Comparison of ENCODE assay signal across 15 cellular contexts in the genomic region with DNA sequence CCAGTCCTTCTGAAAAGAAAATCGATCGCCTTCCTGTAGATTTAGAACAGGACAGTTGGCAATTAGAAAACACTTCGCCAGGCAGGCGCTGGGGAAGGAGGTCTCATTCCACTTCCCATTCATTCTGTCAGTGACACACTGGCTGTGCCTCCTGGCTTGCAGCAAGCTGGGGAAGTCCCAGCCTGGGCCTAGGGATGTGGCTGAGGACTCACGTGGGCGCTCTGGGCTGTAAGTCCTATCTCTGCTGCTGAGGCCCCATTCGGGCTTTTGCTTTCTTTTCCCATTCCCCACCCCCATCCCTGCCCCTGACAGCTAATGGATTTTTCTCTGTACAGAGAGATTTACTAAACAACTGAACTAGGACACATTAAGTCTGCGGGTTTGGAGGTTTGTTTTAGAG.
A peak's percentile ranks its signal among the peaks of the same experiment; 100 is the strongest.
DNase-seq lines count a peak whose midpoint lies in the region; ATAC-seq and TF ChIP-seq lines count a peak whose summit lies in the region.
"Had no signal": no experiment of that assay in that cellular context is flagged by ENCODE, and none has a peak within 500 bp of the region (broad histone marks: within the 10 kb centered on the region; RNA-seq: fewer than 3 reads in every experiment).

No MANE protein-coding gene starts in this region.

- H3K4me1 ChIP-seq in left lung (no peaks in the 10 kb centered on the region), transverse colon (no peaks in the 10 kb centered on the region)
- H3K4me1 ChIP-seq: colonic mucosa had no signal

- H3K4me3 ChIP-seq in left lung (no peak overlapping the region), transverse colon (no peak overlapping the region)
- H3K4me3 ChIP-seq: colonic mucosa had no signal

- H3K4me1 Mint-ChIP-seq in activated naive CD4-positive, alpha-beta T cell treated with anti-CD3 and anti-CD28 coated beads for 36 hours (ENCODE audit: low read depth), result no peaks in the 10 kb centered on the region
- H3K4me1 Mint-ChIP-seq: H9 had no signal

- H3K9me3 ChIP-seq in left lung (no peaks in the 10 kb centered on the region), transverse colon (no peaks in the 10 kb centered on the region)
- H3K9me3 ChIP-seq: colonic mucosa, SK-N-SH had no signal

- TF ChIP-seq EP300 in transverse colon (IDR thresholded peaks at IDR 0.05; ENCODE audit: low read depth), result no peak

- TF ChIP-seq CTCF in left lung (IDR thresholded peaks at IDR 0.05) (no peak), transverse colon (IDR thresholded peaks at IDR 0.05) (no peak)

- H3K36me3 ChIP-seq in left lung (no peaks in the 10 kb centered on the region), transverse colon (no peaks in the 10 kb centered on the region)
- H3K36me3 ChIP-seq: colonic mucosa had no signal

- peak; percentile 70 for ATAC-seq in left lung
- ATAC-seq in HG03039 (IDR thresholded peaks at IDR 0.05; ENCODE audit: unreplicated experiment), result no peak

- WGBS in transverse colon (ENCODE audit: low coverage in 1 of 2), 2 donors, result 29 to 60% methylated on average over 2 to 8 of the region's 8 CpGs

- intact Hi-C loops in activated naive CD4-positive, alpha-beta T cell treated with anti-CD3 and anti-CD28 coated beads for 36 hours (cut with micrococcal nuclease), result no loop called here
- intact Hi-C loops in left lung (cut with DNase I) (no loop called here), transverse colon (cut with DNase I; ENCODE audit: low total_unique reads) (no loop called here)

- H3K4me3 Mint-ChIP-seq in activated naive CD4-positive, alpha-beta T cell treated with anti-CD3 and anti-CD28 coated beads for 36 hours, result no peak overlapping the region
- H3K4me3 Mint-ChIP-seq: H9 had no signal

- CTCF ChIA-PET in activated naive CD4-positive, alpha-beta T cell treated with anti-CD3 and anti-CD28 coated beads for 36 hours (lab: Charles Lee), result no interaction called here

- TF ChIP-seq POLR2A in transverse colon (IDR thresholded peaks at IDR 0.05), result no peak

- DNase-seq in activated naive CD4-positive, alpha-beta T cell treated with anti-CD3 and anti-CD28 coated beads for 36 hours, result peak; percentile 8
- no peak for DNase-seq in activated naive CD4-positive, alpha-beta T cell treated with anti-CD3 and anti-CD28 coated beads, Interleukin-2, amount 50 U/mL, for 16 hours
- DNase-seq in amygdala (lab: John Stamatoyannopoulos, UW) (peak in 31 of 56 donors; percentile 2 to 54 (median 20)), left lung (peak in 1 of 2 donors; percentile 35), transverse colon (peak; percentile 14)
- no peak for DNase-seq in NK-92 treated with Interleukin-12 subunit alpha and Interleukin-12 subunit beta, amount 100 ng/mL, for 24 hours (lab: John Stamatoyannopoulos, UW)
- DNase-seq in activated effector memory CD4-positive, alpha-beta T cell treated with Interleukin-2 at 50 U/mL for 16 hours, result no peak
- DNase-seq: activated T-cell treated with anti-CD3 and anti-CD28 coated beads for 4 hours, amniotic stem cell, colonic mucosa, H9, mammary epithelial cell, NCI-H2107, SK-N-SH had no signal

- H3K36me3 Mint-ChIP-seq in activated naive CD4-positive, alpha-beta T cell treated with anti-CD3 and anti-CD28 coated beads for 36 hours (ENCODE audit: low read depth), result no peaks in the 10 kb centered on the region

- H3K27ac ChIP-seq in left lung (no peak overlapping the region), transverse colon (no peak overlapping the region)
- H3K27ac ChIP-seq: colonic mucosa had no signal

- H3K27me3 ChIP-seq in left lung (peaks cover 0 to 86% of the 10 kb centered on the region in 2 donors), transverse colon (peaks cover 9% of the 10 kb centered on the region)
- H3K27me3 ChIP-seq: colonic mucosa had no signal

- no peaks in the 10 kb centered on the region for H3K9me3 Mint-ChIP-seq in activated naive CD4-positive, alpha-beta T cell treated with anti-CD3 and anti-CD28 coated beads for 36 hours
- H3K9me3 Mint-ChIP-seq: H9 had no signal

- in situ Hi-C loops in transverse colon (cut with MboI; ENCODE audit: low pct_ligation_motif_present in 1 of 4, low pct_unique_long_range_greater_than_20kb in 1 of 4, low sequenced_read_pairs in 3 of 4), result no loop called here

- H3K27me3 Mint-ChIP-seq in activated naive CD4-positive, alpha-beta T cell treated with anti-CD3 and anti-CD28 coated beads for 36 hours (ENCODE audit: low read depth), result peaks cover 24% of the 10 kb centered on the region

- no peak overlapping the region for H3K27ac Mint-ChIP-seq in activated naive CD4-positive, alpha-beta T cell treated with anti-CD3 and anti-CD28 coated beads for 36 hours
- H3K27ac Mint-ChIP-seq: H9 had no signal

Comparison
In these comparisons a context has a peak if more than half of its experiments do, and no peak if none do; other contexts are left out.
1. DNase-seq: peak in activated naive CD4-positive, alpha-beta T cell treated with anti-CD3 and anti-CD28 coated beads for 36 hours (single experiment), amygdala (31 of 56) and transverse colon (single experiment); none in activated naive CD4-positive, alpha-beta T cell treated with anti-CD3 and anti-CD28 coated beads, Interleukin-2, amount 50 U/mL, for 16 hours (single experiment), NK-92 treated with Interleukin-12 subunit alpha and Interleukin-12 subunit beta, amount 100 ng/mL, for 24 hours (single experiment) and activated effector memory CD4-positive, alpha-beta T cell treated with Interleukin-2 at 50 U/mL for 16 hours (single experiment).